1 cellular context compared by ENCODE assay signal in genomic region chr11:116891746-116892145, GRCh38.
TF ChIP-seq lines count a peak whose summit lies in the region.

No MANE protein-coding gene starts in this region.

TF ChIP-seq in WTC11, 78 proteins besides CTCF, POLR2A, EP300 and RAD21 (continued from another document):
- TF ChIP-seq, protein P1, sequence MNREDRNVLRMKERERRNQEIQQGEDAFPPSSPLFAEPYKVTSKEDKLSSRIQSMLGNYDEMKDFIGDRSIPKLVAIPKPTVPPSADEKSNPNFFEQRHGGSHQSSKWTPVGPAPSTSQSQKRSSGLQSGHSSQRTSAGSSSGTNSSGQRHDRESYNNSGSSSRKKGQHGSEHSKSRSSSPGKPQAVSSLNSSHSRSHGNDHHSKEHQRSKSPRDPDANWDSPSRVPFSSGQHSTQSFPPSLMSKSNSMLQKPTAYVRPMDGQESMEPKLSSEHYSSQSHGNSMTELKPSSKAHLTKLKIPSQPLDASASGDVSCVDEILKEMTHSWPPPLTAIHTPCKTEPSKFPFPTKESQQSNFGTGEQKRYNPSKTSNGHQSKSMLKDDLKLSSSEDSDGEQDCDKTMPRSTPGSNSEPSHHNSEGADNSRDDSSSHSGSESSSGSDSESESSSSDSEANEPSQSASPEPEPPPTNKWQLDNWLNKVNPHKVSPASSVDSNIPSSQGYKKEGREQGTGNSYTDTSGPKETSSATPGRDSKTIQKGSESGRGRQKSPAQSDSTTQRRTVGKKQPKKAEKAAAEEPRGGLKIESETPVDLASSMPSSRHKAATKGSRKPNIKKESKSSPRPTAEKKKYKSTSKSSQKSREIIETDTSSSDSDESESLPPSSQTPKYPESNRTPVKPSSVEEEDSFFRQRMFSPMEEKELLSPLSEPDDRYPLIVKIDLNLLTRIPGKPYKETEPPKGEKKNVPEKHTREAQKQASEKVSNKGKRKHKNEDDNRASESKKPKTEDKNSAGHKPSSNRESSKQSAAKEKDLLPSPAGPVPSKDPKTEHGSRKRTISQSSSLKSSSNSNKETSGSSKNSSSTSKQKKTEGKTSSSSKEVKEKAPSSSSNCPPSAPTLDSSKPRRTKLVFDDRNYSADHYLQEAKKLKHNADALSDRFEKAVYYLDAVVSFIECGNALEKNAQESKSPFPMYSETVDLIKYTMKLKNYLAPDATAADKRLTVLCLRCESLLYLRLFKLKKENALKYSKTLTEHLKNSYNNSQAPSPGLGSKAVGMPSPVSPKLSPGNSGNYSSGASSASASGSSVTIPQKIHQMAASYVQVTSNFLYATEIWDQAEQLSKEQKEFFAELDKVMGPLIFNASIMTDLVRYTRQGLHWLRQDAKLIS (CRISPR knock-in tag; IDR thresholded peaks at IDR 0.05; ENCODE audit: borderline replicate concordance): no peak
